In genomic region chr1:32774464-32774808, GRCh38 we compare ENCODE assay signal across 20 cellular contexts. TPM values are rescaled to one million over a fixed set of nuclear protein-coding genes. Genes with fewer than 3 reads are reported as not detected.
DNase-seq lines count a peak whose midpoint lies in the region; ATAC-seq and TF ChIP-seq lines count a peak whose summit lies in the region.
"Had no signal": no experiment of that assay in that cellular context is flagged by ENCODE, and none has a peak within 500 bp of the region (broad histone marks: within the 10 kb centered on the region; RNA-seq: fewer than 3 reads in every experiment).

No MANE protein-coding gene starts in this region.

- no peaks in the 10 kb centered on the region for H3K9me2 ChIP-seq in PC-9 (ENCODE audit: insufficient read depth)

- H3K9me3 ChIP-seq in CD8-positive, alpha-beta memory T cell (ENCODE audit: low read length), result no peaks in the 10 kb centered on the region
- H3K9me3 ChIP-seq in PC-9 (ENCODE audit: insufficient read depth, low read depth), result no peaks in the 10 kb centered on the region
- H3K9me3 ChIP-seq: BLaER1 treated with 17β-estradiol and CSF1 and Interleukin-3, amounts not matched to agents 10 nM and 100 nM; pancreas had no signal

- TF ChIP-seq POLR2A in GM18505 (IDR thresholded peaks at IDR 0.05; ENCODE audit: borderline replicate concordance, extremely low read depth, insufficient read depth, insufficient read length), result no peak

- POLR2A ChIA-PET in CD8-positive, alpha-beta memory T cell (lab: Charles Lee), result no interaction called here
- POLR2A ChIA-PET in PC-9 (lab: Charles Lee; ENCODE audit: unreplicated experiment), result interaction anchor here (0.6 to 1.1 kb wide), 2 partner anchors 10 to 13 kb away, joined by 5 read pairs; no protein-coding TSS in a partner anchor

- peaks cover 4% of the 10 kb centered on the region for H3K4me1 ChIP-seq in CD8-positive, alpha-beta memory T cell (ENCODE audit: insufficient read depth, low read length)
- H3K4me1 ChIP-seq in PC-9 (replicated peaks; ENCODE audit: insufficient read depth), result peaks cover 52% of the 10 kb centered on the region

- H3K27me3 ChIP-seq in CD8-positive, alpha-beta memory T cell (ENCODE audit: insufficient read depth, low read length, poor library complexity, severe bottlenecking), result no peaks in the 10 kb centered on the region
- H3K27me3 ChIP-seq in PC-9 (ENCODE audit: insufficient read depth, low read depth), result no peaks in the 10 kb centered on the region
- H3K27me3 ChIP-seq: BLaER1 treated with 17β-estradiol and CSF1 and Interleukin-3, amounts not matched to agents 10 nM and 100 nM; pancreas had no signal

- peaks cover 20% of the 10 kb centered on the region; the same call in 1 of the 2 replicates for H4K20me1 ChIP-seq in PC-9 (ENCODE audit: insufficient read depth)

- H2AFZ ChIP-seq in PC-9, result no peak overlapping the region

- no peaks in the 10 kb centered on the region for H3K27me3 Mint-ChIP-seq in CD8-positive, alpha-beta memory T cell
- H3K27me3 Mint-ChIP-seq in brain (no peaks in the 10 kb centered on the region), nephron progenitor cell (ENCODE audit: low read depth, poor library complexity) (no peaks in the 10 kb centered on the region)

- CTCF ChIA-PET in CD8-positive, alpha-beta memory T cell (lab: Charles Lee), result interaction anchor here (1.0 to 7.8 kb wide), 7 partner anchors 8 to 254 kb away, joined by 3 to 114 read pairs (median 9); no protein-coding TSS in a partner anchor
- CTCF ChIA-PET in PC-9 (lab: Charles Lee), result interaction anchor here (0.9 to 3.3 kb wide), 2 partner anchors 21 to 62 kb away, joined by 4 to 20 read pairs; no protein-coding TSS in a partner anchor

- H3K27ac Mint-ChIP-seq in CD8-positive, alpha-beta memory T cell, result peak overlapping the region in 5 of 8 donors; percentile 21 to 86 (median 59)
- H3K27ac Mint-ChIP-seq in brain (peak overlapping the region in 3 of 5 experiments; percentile 25 to 91 (median 75)), nephron progenitor cell (peak overlapping the region; percentile 75)
- H3K27ac Mint-ChIP-seq: memory B cell had no signal

- BruUV-seq in PC-9 (replicated peaks; lab: Mats Ljungman, UMichigan), result TSS peak; percentile 18

- DNase-seq in CD8-positive, alpha-beta memory T cell, result no peak
- DNase-seq in PC-9 (peak in 1 of 2 experiments; percentile 34), nephron progenitor cell (no peak)
- DNase-seq: activated CD4-positive, alpha-beta T cell treated with anti-CD3 and anti-CD28 coated beads, Interleukin-2, amount 50 U/mL, for 1 hour; activated effector memory CD4-positive, alpha-beta T cell treated with Interleukin-2 at 50 U/mL for 16 hours; effector memory CD4-positive, alpha-beta T cell; foreskin melanocyte; NCI-H1694; NCI-H526 treated with DMSO at 0.1 percent for 48 hours; RPMI8226; substantia nigra; T1000 had no signal

- no peak overlapping the region for H3K4me3 Mint-ChIP-seq in CD8-positive, alpha-beta memory T cell
- H3K4me3 Mint-ChIP-seq in brain, result no peak overlapping the region
- H3K4me3 Mint-ChIP-seq in nephron progenitor cell, result no peak overlapping the region
- H3K4me3 Mint-ChIP-seq: memory B cell had no signal

- H3K36me3 Mint-ChIP-seq in CD8-positive, alpha-beta memory T cell, result peaks cover 0 to 50% (median 16%) of the 10 kb centered on the region in 3 donors
- H3K36me3 Mint-ChIP-seq in brain, result peaks cover 39% of the 10 kb centered on the region
- peaks cover 47% of the 10 kb centered on the region for H3K36me3 Mint-ChIP-seq in nephron progenitor cell (ENCODE audit: low read depth)

- peaks cover 6% of the 10 kb centered on the region for H3K36me3 ChIP-seq in CD8-positive, alpha-beta memory T cell (ENCODE audit: insufficient read depth, low read length)
- H3K36me3 ChIP-seq in PC-9 (ENCODE audit: low read depth), result peaks cover 31% of the 10 kb centered on the region

- no peak for TF ChIP-seq CTCF in PC-9 (conservative IDR thresholded peaks at IDR 0.05)
- no peak for TF ChIP-seq CTCF in brain (conservative IDR thresholded peaks at IDR 0.05)
- TF ChIP-seq CTCF in nephron progenitor cell (IDR thresholded peaks at IDR 0.05), result no peak

- ATAC-seq in GM18505 (IDR thresholded peaks at IDR 0.05; ENCODE audit: unreplicated experiment), result no peak
- no peak for ATAC-seq in GM18517 (IDR thresholded peaks at IDR 0.05; ENCODE audit: unreplicated experiment)
- no peak for ATAC-seq in GM21447 (IDR thresholded peaks at IDR 0.05; ENCODE audit: unreplicated experiment)

- no peak overlapping the region for H3K27ac ChIP-seq in CD8-positive, alpha-beta memory T cell (ENCODE audit: low read depth, low read length)
- peak overlapping the region; percentile 51 for H3K27ac ChIP-seq in PC-9

- peaks cover 16% of the 10 kb centered on the region for H3K79me2 ChIP-seq in PC-9 (ENCODE audit: low read depth)

- peaks cover 14 to 23% (median 17%) of the 10 kb centered on the region in 3 donors for H3K4me1 Mint-ChIP-seq in CD8-positive, alpha-beta memory T cell
- H3K4me1 Mint-ChIP-seq in brain (peaks cover 32% of the 10 kb centered on the region), nephron progenitor cell (peaks cover 37% of the 10 kb centered on the region)

- H3K9me3 Mint-ChIP-seq in CD8-positive, alpha-beta memory T cell, result no peaks in the 10 kb centered on the region
- H3K9me3 Mint-ChIP-seq in brain, result no peaks in the 10 kb centered on the region
- no peaks in the 10 kb centered on the region for H3K9me3 Mint-ChIP-seq in nephron progenitor cell
- H3K9me3 Mint-ChIP-seq: memory B cell had no signal

- no peak overlapping the region for H3K4me3 ChIP-seq in CD8-positive, alpha-beta memory T cell (ENCODE audit: low read length)
- no peak overlapping the region for H3K4me3 ChIP-seq in PC-9
- H3K4me3 ChIP-seq: BLaER1 treated with 17β-estradiol and CSF1 and Interleukin-3, amounts not matched to agents 10 nM and 100 nM; pancreas; skin epidermis had no signal

- peaks cover 80% of the 10 kb centered on the region for H3F3A ChIP-seq in PC-9 (ENCODE audit: insufficient read depth, low read depth)

- intact Hi-C loops in PC-9 (cut with micrococcal nuclease; ENCODE audit: unreplicated experiment), result no loop called here

- H3K4me2 ChIP-seq in PC-9, result no peak overlapping the region

RNA-seq across cellular contexts. Expression of gene YARS1, which starts 42.7 kb away (rescaled TPM):
- total RNA-seq in CD8-positive, alpha-beta memory T cell, result 100 to 1,000 TPM; 205 to 219 TPM
- polyA plus RNA-seq in CD8-positive, alpha-beta memory T cell, result 131 TPM
- total RNA-seq in PC-9 (2021), result 180 and 187 TPM in 2 replicates
- 150 TPM for polyA plus RNA-seq in brain (ENCODE audit: insufficient read depth, low read depth, low replicate concordance)

RNA-seq across cellular contexts. Expression of gene S100PBP, which starts 43.0 kb away (rescaled TPM):
- total RNA-seq in CD8-positive, alpha-beta memory T cell, result 10 to 100 TPM; 28.6 to 30.6 TPM
- 17.3 TPM for polyA plus RNA-seq in CD8-positive, alpha-beta memory T cell
- 42.4 and 47.0 TPM in 2 replicates for total RNA-seq in PC-9 (2021)
- polyA plus RNA-seq in brain (ENCODE audit: insufficient read depth, low read depth, low replicate concordance), result 22.8 TPM
